ENCODE assay signal across 8 cellular contexts in genomic region chr1:55204997-55205396, GRCh38. TPM values are rescaled to one million over a fixed set of nuclear protein-coding genes. Genes with fewer than 3 reads are reported as not detected.
DNase-seq lines count a peak whose midpoint lies in the region; ATAC-seq and TF ChIP-seq lines count a peak whose summit lies in the region.

No MANE protein-coding gene starts in this region.

- no peaks in the 10 kb centered on the region for H3K36me3 ChIP-seq in mesenchymal stem cell (ENCODE audit: control insufficient read depth in 1 of 2, insufficient read depth in 2 of 2, low read depth in 1 of 2, low read length in 2 of 2)

- H3K4me2 ChIP-seq in mesenchymal stem cell (ENCODE audit: low read length, poor library complexity, severe bottlenecking) = no peak overlapping the region

- no peak overlapping the region for H2BK120ac ChIP-seq in mesenchymal stem cell (ENCODE audit: low read depth, low read length)

- H2AFZ ChIP-seq in mesenchymal stem cell (ENCODE audit: low read depth, low read length) = no peak overlapping the region

- H3K4me3 ChIP-seq in mesenchymal stem cell (ENCODE audit: insufficient read depth in 1 of 2, low read depth in 1 of 2, low read length in 2 of 2) (peak overlapping the region in 1 of 2 experiments; percentile 5), dorsolateral prefrontal cortex (no peak overlapping the region)

- H3K9ac ChIP-seq in mesenchymal stem cell (ENCODE audit: low read length) = no peak overlapping the region

- H3K27ac ChIP-seq in mesenchymal stem cell (ENCODE audit: low read length, poor library complexity, severe bottlenecking) (no peak overlapping the region), dorsolateral prefrontal cortex (no peak overlapping the region)

- H2BK15ac ChIP-seq in mesenchymal stem cell (ENCODE audit: low read depth, poor library complexity, severe bottlenecking) = no peak overlapping the region

- no peak overlapping the region for H2BK5ac ChIP-seq in mesenchymal stem cell (ENCODE audit: low read depth, low read length, poor library complexity, severe bottlenecking)

- no peak overlapping the region for H4K8ac ChIP-seq in mesenchymal stem cell (ENCODE audit: low read length)

- H3K27me3 ChIP-seq in mesenchymal stem cell (ENCODE audit: control insufficient read depth in 1 of 2, insufficient read depth in 1 of 2, low read length in 2 of 2) = no peaks in the 10 kb centered on the region
- H3K27me3 ChIP-seq in dorsolateral prefrontal cortex = no peaks in the 10 kb centered on the region

- ATAC-seq in GM18861 (IDR thresholded peaks at IDR 0.05; ENCODE audit: unreplicated experiment) (peak; percentile 76), GM21825 (IDR thresholded peaks at IDR 0.05; ENCODE audit: unreplicated experiment) (peak; percentile 79)

- H3K18ac ChIP-seq in mesenchymal stem cell (ENCODE audit: low read depth in 1 of 2, low read length in 2 of 2) = no peak overlapping the region

- H2BK12ac ChIP-seq in mesenchymal stem cell (ENCODE audit: low read length in 2 of 2) = no peak overlapping the region

- no peaks in the 10 kb centered on the region for H3K9me3 ChIP-seq in mesenchymal stem cell (ENCODE audit: control insufficient read depth, low read length)

- peaks cover 4% of the 10 kb centered on the region for H3K4me1 ChIP-seq in mesenchymal stem cell (ENCODE audit: control insufficient read depth, insufficient read depth, low read depth, low read length)

- H3K79me1 ChIP-seq in mesenchymal stem cell (replicated peaks; ENCODE audit: low read length, poor library complexity, severe bottlenecking) = peaks cover 7% of the 10 kb centered on the region

- H3K14ac ChIP-seq in mesenchymal stem cell (ENCODE audit: low read length in 2 of 2) = no peak overlapping the region

- no peak for TF ChIP-seq CTCF in dorsolateral prefrontal cortex (IDR thresholded peaks at IDR 0.05 in 54 of 56, conservative IDR thresholded peaks at IDR 0.05 in 2 of 56; ENCODE audit: low read depth in 1 of 56, partially characterized antibody in 56 of 56)

- DNase-seq in LHCN-M2 (ENCODE audit: low read depth) (peak; percentile 69), mesenchymal stem cell (peak; percentile 57), dorsolateral prefrontal cortex (no peak), middle frontal gyrus (ENCODE audit: extremely low spot score, low spot score) (no peak), NCI-H2227 (lab: John Stamatoyannopoulos, UW; ENCODE audit: unreplicated experiment) (no peak), Ammon's horn (ENCODE audit: low spot score) (no peak)

- intact Hi-C loops in dorsolateral prefrontal cortex (cut with DNase I) = no loop called here

- H3K4ac ChIP-seq in mesenchymal stem cell (ENCODE audit: low read depth in 1 of 2, low read length in 2 of 2) = no peak overlapping the region

- no peak overlapping the region for H4K91ac ChIP-seq in mesenchymal stem cell (ENCODE audit: low read length)

- no peak overlapping the region for H2AK5ac ChIP-seq in mesenchymal stem cell (ENCODE audit: low read length, severe bottlenecking)

- 22% methylated on average over 1 of the region's 1 CpG for WGBS in mesenchymal stem cell

- no peak overlapping the region for H3K23ac ChIP-seq in mesenchymal stem cell (ENCODE audit: low read length in 2 of 2)

RNA-seq across cellular contexts. Expression of gene USP24, which starts 10.2 kb away (rescaled TPM):
- total RNA-seq in LHCN-M2 (2014; rRNA removed) = 21.4 and 23.7 TPM in 2 replicates
- polyA plus RNA-seq in LHCN-M2 (2012) = 6.7 TPM
- polyA plus RNA-seq in mesenchymal stem cell (2013, experiment 1 of 2) = 14.4 TPM
- 13.3 TPM for polyA plus RNA-seq in mesenchymal stem cell (2013, experiment 2 of 2)
- total RNA-seq in dorsolateral prefrontal cortex = 10 to 100 TPM; 40.6 to 86.1 (median 55.6) TPM

Comparison
In these comparisons a context has a peak if more than half of its experiments do, and no peak if none do; other contexts are left out.
1. DNase-seq: peak in LHCN-M2 (single experiment) and mesenchymal stem cell (single experiment); none in dorsolateral prefrontal cortex (0 of 10), middle frontal gyrus (single experiment), NCI-H2227 (single experiment) and Ammon's horn (single experiment).